In genomic region chr17:28897769-28898259, GRCh38 we compare ENCODE assay signal across 8 cellular contexts. TPM values are rescaled to one million over a fixed set of nuclear protein-coding genes. Genes with fewer than 3 reads are reported as not detected.
DNase-seq lines count a peak whose midpoint lies in the region; ATAC-seq, FAIRE-seq and TF ChIP-seq lines count a peak whose summit lies in the region.

No MANE protein-coding gene starts in this region.

- H3K9me3 ChIP-seq in astrocyte (ENCODE audit: insufficient read depth, low read depth, low read length) = no peaks in the 10 kb centered on the region

- H3K27ac Mint-ChIP-seq in astrocyte (ENCODE audit: unreplicated experiment) = peak overlapping the region; percentile 34

- H2AFZ ChIP-seq in astrocyte (ENCODE audit: low read depth, low read length) = peak overlapping the region; percentile 96

- H3K27me3 ChIP-seq in astrocyte (ENCODE audit: insufficient read depth, low read length) (no peaks in the 10 kb centered on the region), layer of hippocampus (ENCODE audit: control insufficient read depth, insufficient read depth, low read length) (no peaks in the 10 kb centered on the region)

- H3K9ac ChIP-seq in astrocyte (ENCODE audit: low read length) = peak overlapping the region; percentile 74

- H3K27ac ChIP-seq in astrocyte (ENCODE audit: low read depth, low read length) (no peak overlapping the region), layer of hippocampus (ENCODE audit: low read depth, low read length) (peak overlapping the region; percentile 90), temporal lobe (ENCODE audit: low read depth, low read length) (peak overlapping the region; percentile 81)

- peak overlapping the region; percentile 96 for H3K4me3 Mint-ChIP-seq in astrocyte (ENCODE audit: unreplicated experiment)

- H3K36me3 Mint-ChIP-seq in astrocyte (ENCODE audit: low read depth, unreplicated experiment) = peaks cover 6% of the 10 kb centered on the region

- no peak for FAIRE-seq in astrocyte (lab: Jason Lieb, UNC)

- no peaks in the 10 kb centered on the region for H3K9me3 Mint-ChIP-seq in astrocyte (ENCODE audit: unreplicated experiment)

- no peak for DNase-seq in Right ventricle myocardium superior
- no peak for DNase-seq in Right ventricle myocardium inferior (ENCODE audit: missing footprints)
- no peak for DNase-seq in astrocyte (ENCODE audit: low read depth)
- no peak for DNase-seq in putamen (ENCODE audit: low spot score)
- DNase-seq in stimulated activated CD4-positive, alpha-beta T cell treated with anti-CD3 and anti-CD28 coated beads, Interleukin-4, amount 100 ng/mL, for 24 hours = no peak

- peaks cover 12% of the 10 kb centered on the region for H3K4me1 ChIP-seq in astrocyte (ENCODE audit: insufficient read depth, low read length)

- intact Hi-C loops in Right ventricle myocardium superior (cut with DNase I) (no loop called here), Right ventricle myocardium inferior (cut with DNase I) (loop anchor here (2.0 to 5.0 kb wide), 3 partner anchors 43 to 131 kb away; partner anchors contain the start of gene ERAL1)

- peak overlapping the region; percentile 96 for H3K4me2 ChIP-seq in astrocyte (ENCODE audit: low read length)

- ATAC-seq in Right ventricle myocardium superior (ENCODE audit: poor library complexity) (peak; percentile 16), Right ventricle myocardium inferior (no peak), HG02884 (IDR thresholded peaks at IDR 0.05; ENCODE audit: unreplicated experiment) (no peak)

- TF ChIP-seq CTCF in astrocyte (IDR thresholded peaks at IDR 0.05; ENCODE audit: insufficient read depth, low read depth, low read length) = no peak

- peaks cover 6% of the 10 kb centered on the region for H3K79me2 ChIP-seq in astrocyte (ENCODE audit: insufficient read depth, low read length)

- H3K36me3 ChIP-seq in astrocyte (ENCODE audit: insufficient read depth, low read length) = no peaks in the 10 kb centered on the region

- H3K27me3 Mint-ChIP-seq in astrocyte (ENCODE audit: low read depth, unreplicated experiment) = peaks cover 1% of the 10 kb centered on the region

- peaks cover 22% of the 10 kb centered on the region for H4K20me1 ChIP-seq in astrocyte (ENCODE audit: insufficient read depth, low read length)

- H3K4me1 Mint-ChIP-seq in astrocyte (ENCODE audit: low read depth, unreplicated experiment) = peaks cover 21% of the 10 kb centered on the region

- H3K4me3 ChIP-seq in astrocyte (ENCODE audit: insufficient read depth, low read depth, low read length) = peak overlapping the region; percentile 75

RNA-seq across cellular contexts. Expression of gene FLOT2, which starts 0.3 kb away (rescaled TPM):
- total RNA-seq in Right ventricle myocardium superior = 101 TPM
- 118 TPM for total RNA-seq in Right ventricle myocardium inferior
- total RNA-seq in astrocyte = 84.4 and 87.3 TPM in 2 replicates
- 27.0 TPM for total RNA-seq in temporal lobe

RNA-seq across cellular contexts. Expression of gene DHRS13, which starts 5.1 kb away (rescaled TPM):
- total RNA-seq in Right ventricle myocardium superior (2.9 TPM), Right ventricle myocardium inferior (3.0 TPM), astrocyte (4.3 and 4.5 TPM in 2 replicates), temporal lobe (20.4 TPM)

RNA-seq across cellular contexts. Expression of gene ERAL1, which starts 43.0 kb away (rescaled TPM):
- 36.4 TPM for total RNA-seq in Right ventricle myocardium superior
- 37.2 TPM for total RNA-seq in Right ventricle myocardium inferior
- total RNA-seq in astrocyte = 38.2 and 38.4 TPM in 2 replicates
- total RNA-seq in temporal lobe = 24.6 TPM

RNA-seq across cellular contexts. Expression of gene PHF12, which starts 53.5 kb away (rescaled TPM):
- total RNA-seq in Right ventricle myocardium superior (14.8 TPM), Right ventricle myocardium inferior (18.3 TPM), astrocyte (41.6 and 46.7 TPM in 2 replicates), temporal lobe (29.3 TPM)

RNA-seq across cellular contexts. Expression of gene FAM222B, which starts 55.2 kb away (rescaled TPM):
- total RNA-seq in Right ventricle myocardium superior (15.6 TPM), Right ventricle myocardium inferior (16.9 TPM), astrocyte (51.4 and 53.0 TPM in 2 replicates), temporal lobe (3.4 TPM)
